ENCODE assay signal across 2 cellular contexts in the genomic region with DNA sequence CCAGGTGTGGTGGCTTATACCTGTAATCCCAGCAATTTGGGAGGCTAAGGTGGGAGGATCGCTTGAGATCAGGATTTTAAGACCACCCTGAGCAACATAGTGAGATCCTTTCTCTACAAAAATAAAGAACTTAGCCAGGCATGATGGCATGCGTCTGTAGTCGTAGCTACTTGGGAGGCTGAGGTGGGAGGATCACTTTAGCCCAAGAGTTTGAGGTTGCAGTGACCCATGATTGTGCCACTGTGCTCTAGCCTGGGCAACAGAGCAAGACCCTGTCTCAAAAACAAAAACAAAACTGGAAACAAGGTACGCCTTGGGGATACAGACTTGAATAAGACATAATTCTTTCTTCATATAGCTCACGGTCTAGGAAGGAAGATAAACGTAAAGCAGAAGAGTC.
A peak's percentile ranks its signal among the peaks of the same experiment; 100 is the strongest.
TF ChIP-seq lines count a peak whose summit lies in the region.

No MANE protein-coding gene starts in this region.

TF ChIP-seq in WTC11, 78 proteins besides CTCF, POLR2A, EP300 and RAD21:
- TF ChIP-seq, protein P1, sequence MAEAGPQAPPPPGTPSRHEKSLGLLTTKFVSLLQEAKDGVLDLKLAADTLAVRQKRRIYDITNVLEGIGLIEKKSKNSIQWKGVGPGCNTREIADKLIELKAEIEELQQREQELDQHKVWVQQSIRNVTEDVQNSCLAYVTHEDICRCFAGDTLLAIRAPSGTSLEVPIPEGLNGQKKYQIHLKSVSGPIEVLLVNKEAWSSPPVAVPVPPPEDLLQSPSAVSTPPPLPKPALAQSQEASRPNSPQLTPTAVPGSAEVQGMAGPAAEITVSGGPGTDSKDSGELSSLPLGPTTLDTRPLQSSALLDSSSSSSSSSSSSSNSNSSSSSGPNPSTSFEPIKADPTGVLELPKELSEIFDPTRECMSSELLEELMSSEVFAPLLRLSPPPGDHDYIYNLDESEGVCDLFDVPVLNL (CRISPR knock-in tag; IDR thresholded peaks at IDR 0.05; ENCODE audit: borderline replicate concordance, low read depth): no peak
- TF ChIP-seq SP1 (CRISPR knock-in tag; conservative IDR thresholded peaks at IDR 0.05) (no peak), ZNF121 (CRISPR knock-in tag; IDR thresholded peaks at IDR 0.05) (peak; percentile 94)

TF ChIP-seq in H1, 55 proteins besides CTCF, POLR2A, EP300 and RAD21:
- TF ChIP-seq MAFK (IDR thresholded peaks at IDR 0.05; ENCODE audit: low read depth, low read length) (no peak), RBBP5 (IDR thresholded peaks at IDR 0.05; ENCODE audit: borderline replicate concordance, low read depth, low read length) (no peak), RFX5 (IDR thresholded peaks at IDR 0.05; ENCODE audit: borderline replicate concordance, low read depth, low read length) (no peak), CREB1 (IDR thresholded peaks at IDR 0.05) (no peak), TAF1 (IDR thresholded peaks at IDR 0.05; ENCODE audit: low read depth, low read length) (no peak), POLR2AphosphoS5 (IDR thresholded peaks at IDR 0.05; ENCODE audit: low read depth, low read length) (no peak), SP4 (IDR thresholded peaks at IDR 0.05; ENCODE audit: low read length) (no peak), NANOG (IDR thresholded peaks at IDR 0.05; ENCODE audit: insufficient read depth, low read depth, low read length, poor library complexity, severe bottlenecking) (no peak), CTBP2 (IDR thresholded peaks at IDR 0.05; ENCODE audit: borderline replicate concordance, insufficient read depth, insufficient read length, low read length) (no peak), HDAC6 (IDR thresholded peaks at IDR 0.05; ENCODE audit: low read depth, low read length) (no peak), SIX5 (IDR thresholded peaks at IDR 0.05; ENCODE audit: low read depth, low read length) (no peak), POU5F1 (IDR thresholded peaks at IDR 0.05; ENCODE audit: low read depth, low read length) (no peak), CBX8 (IDR thresholded peaks at IDR 0.05; ENCODE audit: borderline replicate concordance, low read depth, low read length) (no peak), ASH2L (IDR thresholded peaks at IDR 0.05; ENCODE audit: low read length) (no peak), SRF (IDR thresholded peaks at IDR 0.05; ENCODE audit: low read depth, low read length) (no peak), JUND (IDR thresholded peaks at IDR 0.05; ENCODE audit: low read length) (no peak)
- TF ChIP-seq, protein P2, sequence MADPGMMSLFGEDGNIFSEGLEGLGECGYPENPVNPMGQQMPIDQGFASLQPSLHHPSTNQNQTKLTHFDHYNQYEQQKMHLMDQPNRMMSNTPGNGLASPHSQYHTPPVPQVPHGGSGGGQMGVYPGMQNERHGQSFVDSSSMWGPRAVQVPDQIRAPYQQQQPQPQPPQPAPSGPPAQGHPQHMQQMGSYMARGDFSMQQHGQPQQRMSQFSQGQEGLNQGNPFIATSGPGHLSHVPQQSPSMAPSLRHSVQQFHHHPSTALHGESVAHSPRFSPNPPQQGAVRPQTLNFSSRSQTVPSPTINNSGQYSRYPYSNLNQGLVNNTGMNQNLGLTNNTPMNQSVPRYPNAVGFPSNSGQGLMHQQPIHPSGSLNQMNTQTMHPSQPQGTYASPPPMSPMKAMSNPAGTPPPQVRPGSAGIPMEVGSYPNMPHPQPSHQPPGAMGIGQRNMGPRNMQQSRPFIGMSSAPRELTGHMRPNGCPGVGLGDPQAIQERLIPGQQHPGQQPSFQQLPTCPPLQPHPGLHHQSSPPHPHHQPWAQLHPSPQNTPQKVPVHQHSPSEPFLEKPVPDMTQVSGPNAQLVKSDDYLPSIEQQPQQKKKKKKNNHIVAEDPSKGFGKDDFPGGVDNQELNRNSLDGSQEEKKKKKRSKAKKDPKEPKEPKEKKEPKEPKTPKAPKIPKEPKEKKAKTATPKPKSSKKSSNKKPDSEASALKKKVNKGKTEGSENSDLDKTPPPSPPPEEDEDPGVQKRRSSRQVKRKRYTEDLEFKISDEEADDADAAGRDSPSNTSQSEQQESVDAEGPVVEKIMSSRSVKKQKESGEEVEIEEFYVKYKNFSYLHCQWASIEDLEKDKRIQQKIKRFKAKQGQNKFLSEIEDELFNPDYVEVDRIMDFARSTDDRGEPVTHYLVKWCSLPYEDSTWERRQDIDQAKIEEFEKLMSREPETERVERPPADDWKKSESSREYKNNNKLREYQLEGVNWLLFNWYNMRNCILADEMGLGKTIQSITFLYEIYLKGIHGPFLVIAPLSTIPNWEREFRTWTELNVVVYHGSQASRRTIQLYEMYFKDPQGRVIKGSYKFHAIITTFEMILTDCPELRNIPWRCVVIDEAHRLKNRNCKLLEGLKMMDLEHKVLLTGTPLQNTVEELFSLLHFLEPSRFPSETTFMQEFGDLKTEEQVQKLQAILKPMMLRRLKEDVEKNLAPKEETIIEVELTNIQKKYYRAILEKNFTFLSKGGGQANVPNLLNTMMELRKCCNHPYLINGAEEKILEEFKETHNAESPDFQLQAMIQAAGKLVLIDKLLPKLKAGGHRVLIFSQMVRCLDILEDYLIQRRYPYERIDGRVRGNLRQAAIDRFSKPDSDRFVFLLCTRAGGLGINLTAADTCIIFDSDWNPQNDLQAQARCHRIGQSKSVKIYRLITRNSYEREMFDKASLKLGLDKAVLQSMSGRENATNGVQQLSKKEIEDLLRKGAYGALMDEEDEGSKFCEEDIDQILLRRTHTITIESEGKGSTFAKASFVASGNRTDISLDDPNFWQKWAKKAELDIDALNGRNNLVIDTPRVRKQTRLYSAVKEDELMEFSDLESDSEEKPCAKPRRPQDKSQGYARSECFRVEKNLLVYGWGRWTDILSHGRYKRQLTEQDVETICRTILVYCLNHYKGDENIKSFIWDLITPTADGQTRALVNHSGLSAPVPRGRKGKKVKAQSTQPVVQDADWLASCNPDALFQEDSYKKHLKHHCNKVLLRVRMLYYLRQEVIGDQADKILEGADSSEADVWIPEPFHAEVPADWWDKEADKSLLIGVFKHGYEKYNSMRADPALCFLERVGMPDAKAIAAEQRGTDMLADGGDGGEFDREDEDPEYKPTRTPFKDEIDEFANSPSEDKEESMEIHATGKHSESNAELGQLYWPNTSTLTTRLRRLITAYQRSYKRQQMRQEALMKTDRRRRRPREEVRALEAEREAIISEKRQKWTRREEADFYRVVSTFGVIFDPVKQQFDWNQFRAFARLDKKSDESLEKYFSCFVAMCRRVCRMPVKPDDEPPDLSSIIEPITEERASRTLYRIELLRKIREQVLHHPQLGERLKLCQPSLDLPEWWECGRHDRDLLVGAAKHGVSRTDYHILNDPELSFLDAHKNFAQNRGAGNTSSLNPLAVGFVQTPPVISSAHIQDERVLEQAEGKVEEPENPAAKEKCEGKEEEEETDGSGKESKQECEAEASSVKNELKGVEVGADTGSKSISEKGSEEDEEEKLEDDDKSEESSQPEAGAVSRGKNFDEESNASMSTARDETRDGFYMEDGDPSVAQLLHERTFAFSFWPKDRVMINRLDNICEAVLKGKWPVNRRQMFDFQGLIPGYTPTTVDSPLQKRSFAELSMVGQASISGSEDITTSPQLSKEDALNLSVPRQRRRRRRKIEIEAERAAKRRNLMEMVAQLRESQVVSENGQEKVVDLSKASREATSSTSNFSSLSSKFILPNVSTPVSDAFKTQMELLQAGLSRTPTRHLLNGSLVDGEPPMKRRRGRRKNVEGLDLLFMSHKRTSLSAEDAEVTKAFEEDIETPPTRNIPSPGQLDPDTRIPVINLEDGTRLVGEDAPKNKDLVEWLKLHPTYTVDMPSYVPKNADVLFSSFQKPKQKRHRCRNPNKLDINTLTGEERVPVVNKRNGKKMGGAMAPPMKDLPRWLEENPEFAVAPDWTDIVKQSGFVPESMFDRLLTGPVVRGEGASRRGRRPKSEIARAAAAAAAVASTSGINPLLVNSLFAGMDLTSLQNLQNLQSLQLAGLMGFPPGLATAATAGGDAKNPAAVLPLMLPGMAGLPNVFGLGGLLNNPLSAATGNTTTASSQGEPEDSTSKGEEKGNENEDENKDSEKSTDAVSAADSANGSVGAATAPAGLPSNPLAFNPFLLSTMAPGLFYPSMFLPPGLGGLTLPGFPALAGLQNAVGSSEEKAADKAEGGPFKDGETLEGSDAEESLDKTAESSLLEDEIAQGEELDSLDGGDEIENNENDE (IDR thresholded peaks at IDR 0.05; ENCODE audit: insufficient replicate concordance, low read length): no peak
- TF ChIP-seq, protein P3, sequence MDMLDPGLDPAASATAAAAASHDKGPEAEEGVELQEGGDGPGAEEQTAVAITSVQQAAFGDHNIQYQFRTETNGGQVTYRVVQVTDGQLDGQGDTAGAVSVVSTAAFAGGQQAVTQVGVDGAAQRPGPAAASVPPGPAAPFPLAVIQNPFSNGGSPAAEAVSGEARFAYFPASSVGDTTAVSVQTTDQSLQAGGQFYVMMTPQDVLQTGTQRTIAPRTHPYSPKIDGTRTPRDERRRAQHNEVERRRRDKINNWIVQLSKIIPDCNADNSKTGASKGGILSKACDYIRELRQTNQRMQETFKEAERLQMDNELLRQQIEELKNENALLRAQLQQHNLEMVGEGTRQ (IDR thresholded peaks at IDR 0.05; ENCODE audit: low read length): no peak
